8 cellular contexts compared by ENCODE assay signal in the genomic region with DNA sequence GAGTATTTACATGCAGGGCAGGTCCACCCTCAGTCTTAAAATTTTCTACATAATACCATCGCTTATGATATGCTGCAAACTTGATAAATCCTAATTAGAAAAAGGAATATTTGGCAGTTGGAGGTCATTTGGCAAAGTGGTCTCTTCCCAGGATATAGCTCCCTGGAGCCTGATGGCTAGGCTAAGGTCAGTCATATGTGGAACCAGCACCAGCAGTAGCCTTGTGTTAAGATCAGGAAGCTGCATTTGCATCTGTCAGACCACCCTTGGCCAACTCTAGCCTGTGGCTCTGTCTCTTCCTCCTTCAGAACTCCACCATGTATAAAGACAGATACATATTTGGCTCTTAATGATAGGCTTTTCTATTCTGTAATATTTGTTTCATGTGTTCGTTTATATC.
"Had no signal": no experiment of that assay in that cellular context is flagged by ENCODE, and none has a peak within 500 bp of the region (broad histone marks: within the 10 kb centered on the region; RNA-seq: fewer than 3 reads in every experiment).

No MANE protein-coding gene starts in this region.

- H3K9me3 ChIP-seq: HAP-1 had no signal

- H3K27ac ChIP-seq: GM23248 had no signal

- H3K36me3 ChIP-seq: HAP-1 had no signal

- ATAC-seq: HCT116, K562 had no signal

- DNase-seq: GM23248, GOT3, H7, HFFc6, IMR-90 had no signal

- H3K9ac ChIP-seq: GM23248 had no signal

- H3K4me3 ChIP-seq: GM23248, HAP-1, K562 had no signal

- H2AFZ ChIP-seq: GM23248 had no signal
